In the genomic region with DNA sequence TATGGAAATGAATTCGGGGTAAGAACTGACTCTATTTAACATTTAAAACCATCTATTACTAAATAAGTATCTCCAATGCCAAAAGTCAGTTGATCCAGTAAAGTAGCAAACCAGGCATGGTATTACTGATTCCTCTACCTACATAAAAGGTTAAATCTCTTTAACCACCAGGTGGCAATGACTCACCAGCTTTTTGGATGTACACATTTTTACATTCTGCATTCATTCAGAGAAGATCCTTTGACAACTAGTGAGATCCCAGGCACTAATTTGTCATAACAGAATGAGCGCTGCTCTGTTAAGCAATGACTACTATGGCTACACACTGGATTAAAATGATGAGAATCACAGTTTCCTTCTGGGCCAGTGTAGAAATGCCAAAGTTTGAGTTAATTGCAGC, we compare ENCODE assay signal across 10 cellular contexts.
A peak's percentile ranks its signal among the peaks of the same experiment; 100 is the strongest.
DNase-seq lines count a peak whose midpoint lies in the region; ATAC-seq and TF ChIP-seq lines count a peak whose summit lies in the region.
"Had no signal": no experiment of that assay in that cellular context is flagged by ENCODE, and none has a peak within 500 bp of the region (broad histone marks: within the 10 kb centered on the region; RNA-seq: fewer than 3 reads in every experiment).

No MANE protein-coding gene starts in this region.

- no peaks in the 10 kb centered on the region for H3K27me3 ChIP-seq in AG04450 (ENCODE audit: control insufficient read depth, insufficient read depth, low read length)

- H4K20me1 ChIP-seq in OCI-LY7 (ENCODE audit: insufficient read depth, low read length) = no peaks in the 10 kb centered on the region

- H3K4me3 ChIP-seq in AG04450 (ENCODE audit: low read depth, low read length) = no peak overlapping the region
- no peak overlapping the region for H3K4me3 ChIP-seq in OCI-LY7 (ENCODE audit: low read depth, low read length, poor library complexity, severe bottlenecking)

- CTCF ChIA-PET in AG04450 (lab: Charles Lee) = no interaction called here
- CTCF ChIA-PET in OCI-LY7 (lab: Charles Lee; ENCODE audit: unreplicated experiment) = no interaction called here

- H3K27ac ChIP-seq in AG04450 (ENCODE audit: low read depth, low read length) (no peak overlapping the region), OCI-LY7 (ENCODE audit: low read depth, low read length, poor library complexity, severe bottlenecking) (no peak overlapping the region)

- H3K9me2 ChIP-seq in OCI-LY7 (ENCODE audit: insufficient read depth, low read length) = no peaks in the 10 kb centered on the region

- intact Hi-C loops in OCI-LY7 (cut with micrococcal nuclease; ENCODE audit: unreplicated experiment) = no loop called here

- POLR2A ChIA-PET in AG04450 (lab: Yijun Ruan, JAX) (no interaction called here), OCI-LY7 (lab: Charles Lee) (no interaction called here)

- no peaks in the 10 kb centered on the region for H3K9me3 ChIP-seq in AG04450 (ENCODE audit: control insufficient read depth, insufficient read depth, low read length)
- no peaks in the 10 kb centered on the region for H3K9me3 ChIP-seq in OCI-LY7 (ENCODE audit: low read length)

- H3K4me1 ChIP-seq in OCI-LY7 (ENCODE audit: insufficient read depth, low read length, poor library complexity, severe bottlenecking) = no peaks in the 10 kb centered on the region

- no TSS peak for BruUV-seq in OCI-LY7 (replicated peaks; lab: Mats Ljungman, UMichigan)

- H3K36me3 ChIP-seq in OCI-LY7 (ENCODE audit: insufficient read depth, low read length) = no peaks in the 10 kb centered on the region

- ATAC-seq in HG02623 (IDR thresholded peaks at IDR 0.05; ENCODE audit: unreplicated experiment) = no peak
- no peak for ATAC-seq in GM21515 (IDR thresholded peaks at IDR 0.05; ENCODE audit: unreplicated experiment)
- ATAC-seq: activated T-helper 17 cell treated with anti-CD3 and anti-CD28 coated beads, Interleukin-2, amount 50 U/mL, for 72 hours; naive thymus-derived CD4-positive, alpha-beta T cell had no signal

- H3K79me2 ChIP-seq in OCI-LY7 (ENCODE audit: insufficient read depth, low read depth, low read length) = no peaks in the 10 kb centered on the region

- peak; percentile 13; the same call in 1 of the 2 replicates for TF ChIP-seq CTCF in AG04450 (IDR thresholded peaks at IDR 0.05; ENCODE audit: low read depth, low read length)
- TF ChIP-seq CTCF in OCI-LY7 (conservative IDR thresholded peaks at IDR 0.05; ENCODE audit: low read length) = no peak

- H3K4me2 ChIP-seq in OCI-LY7 (ENCODE audit: low read length) = no peak overlapping the region

- no peak overlapping the region for H2AFZ ChIP-seq in OCI-LY7 (ENCODE audit: low read length)

- DNase-seq in AG04450 (ENCODE audit: low read depth, low spot score) (no peak), HT1080 (ENCODE audit: low read depth) (peak; percentile 24), OCI-LY7 (ENCODE audit: low spot score) (peak; percentile 0), fibroblast of peridontal ligament (ENCODE audit: extremely low read depth) (peak; percentile 23), epidermal melanocyte (ENCODE audit: insufficient read length, low spot score) (no peak)
- DNase-seq in activated CD8-positive, alpha-beta memory T cell treated with anti-CD3 and anti-CD28 coated beads, Interleukin-2, amount 50 U/mL, for 4 hours = no peak
- DNase-seq: naive thymus-derived CD4-positive, alpha-beta T cell had no signal

Comparison
In these comparisons a context has a peak if more than half of its experiments do, and no peak if none do; other contexts are left out.
1. DNase-seq: peak in HT1080 (single experiment), OCI-LY7 (single experiment) and fibroblast of peridontal ligament (single experiment); none in AG04450 (single experiment), activated CD8-positive, alpha-beta memory T cell treated with anti-CD3 and anti-CD28 coated beads, Interleukin-2, amount 50 U/mL, for 4 hours (single experiment) and epidermal melanocyte (single experiment).